In the genomic region with DNA sequence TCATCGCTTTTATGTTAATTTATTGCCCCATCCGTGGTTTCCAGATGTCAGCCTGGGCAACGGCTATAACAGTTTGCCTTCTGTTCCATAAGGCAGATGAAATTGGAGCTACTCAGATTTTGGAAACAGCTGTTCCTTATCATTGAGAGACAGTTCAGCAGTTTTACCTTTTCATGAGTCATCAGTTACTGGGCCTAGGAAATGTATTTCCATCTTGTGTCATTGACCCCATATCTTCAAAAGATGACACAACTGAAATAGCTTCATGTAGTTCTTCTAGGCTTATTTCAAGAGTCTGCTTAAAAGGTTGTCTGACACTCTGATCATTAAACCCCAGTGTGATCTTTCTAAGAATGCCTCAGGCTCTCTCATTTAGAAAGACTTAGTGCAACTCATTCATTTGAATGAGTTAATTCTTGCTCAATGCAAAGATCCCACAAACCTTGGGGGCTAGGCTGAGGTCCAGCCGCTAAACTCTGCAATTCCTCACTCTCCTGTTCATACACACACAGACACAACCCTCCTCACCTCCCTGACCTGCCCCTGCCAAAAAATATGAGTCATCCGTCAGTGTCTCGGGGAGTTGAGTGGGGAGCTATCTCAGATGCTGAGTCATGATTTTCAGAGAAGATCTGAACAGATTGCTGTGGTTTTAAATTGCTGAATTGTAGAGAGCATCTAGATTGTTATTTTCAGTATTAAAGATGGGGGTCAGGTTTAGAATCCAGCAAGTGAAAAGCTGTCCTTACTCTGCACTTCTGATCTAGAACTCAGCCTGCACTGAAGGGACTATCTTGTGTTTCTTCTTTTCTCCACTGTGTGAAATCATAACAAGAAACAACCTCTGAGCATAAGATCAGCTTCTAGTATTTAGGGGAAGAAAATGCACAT, we compare ENCODE assay signal across 8 cellular contexts.
DNase-seq lines count a peak whose midpoint lies in the region; ATAC-seq and TF ChIP-seq lines count a peak whose summit lies in the region.

No MANE protein-coding gene starts in this region.

- H3K36me3 ChIP-seq in kidney epithelial cell (ENCODE audit: control insufficient read depth, insufficient read depth, low read length), result no peaks in the 10 kb centered on the region

- H3K4me1 Mint-ChIP-seq in activated naive CD8-positive, alpha-beta T cell treated with anti-CD3 and anti-CD28 coated beads, Interleukin-2, amount 50 U/mL, for 24 hours, result peaks cover 41% of the 10 kb centered on the region

- DNase-seq in activated CD4-positive, CD25-positive, alpha-beta regulatory T cell treated with anti-CD3 and anti-CD28 coated beads, Interleukin-2, amount 50 U/mL, for 16 hours (ENCODE audit: low read depth, low spot score), result peak; percentile 6
- DNase-seq in activated CD4-positive, CD25-positive, alpha-beta regulatory T cell treated with anti-CD3 and anti-CD28 coated beads, Interleukin-2, amount 50 U/mL, for 72 hours, result no peak
- DNase-seq in OCI-M1 (lab: John Stamatoyannopoulos, UW) (peak; percentile 83), kidney epithelial cell (ENCODE audit: low read depth) (peak; percentile 78), retina (no peak)
- peak; percentile 28 for DNase-seq in activated naive CD8-positive, alpha-beta T cell treated with anti-CD3 and anti-CD28 coated beads, Interleukin-2, amount 50 U/mL, for 24 hours
- peak; percentile 38 to 60 for DNase-seq in stimulated activated CD8-positive, alpha-beta memory T cell treated with anti-CD3 and anti-CD28 coated beads, Interleukin-15, amount 100 ng/mL, for 48 hours (ENCODE audit: low read depth in 2 of 2)

- peak; percentile 77 for ATAC-seq in HG02981 (IDR thresholded peaks at IDR 0.05; ENCODE audit: unreplicated experiment)
- peak; percentile 91 for ATAC-seq in activated naive CD8-positive, alpha-beta T cell treated with anti-CD3 and anti-CD28 coated beads, Interleukin-2, amount 50 U/mL, for 24 hours

- TF ChIP-seq CTCF in kidney epithelial cell (IDR thresholded peaks at IDR 0.05; ENCODE audit: insufficient read depth, low read length, poor library complexity, severe bottlenecking), result no peak

- H3K9me3 Mint-ChIP-seq in activated naive CD8-positive, alpha-beta T cell treated with anti-CD3 and anti-CD28 coated beads, Interleukin-2, amount 50 U/mL, for 24 hours, result no peaks in the 10 kb centered on the region

- no peak overlapping the region for H3K4me3 ChIP-seq in kidney epithelial cell (ENCODE audit: low read depth, low read length)

- peak overlapping the region; percentile 64 for H3K27ac Mint-ChIP-seq in activated naive CD8-positive, alpha-beta T cell treated with anti-CD3 and anti-CD28 coated beads, Interleukin-2, amount 50 U/mL, for 24 hours

- H3K36me3 Mint-ChIP-seq in activated naive CD8-positive, alpha-beta T cell treated with anti-CD3 and anti-CD28 coated beads, Interleukin-2, amount 50 U/mL, for 24 hours (ENCODE audit: low read depth), result peaks cover 18% of the 10 kb centered on the region

- H3K27me3 Mint-ChIP-seq in activated naive CD8-positive, alpha-beta T cell treated with anti-CD3 and anti-CD28 coated beads, Interleukin-2, amount 50 U/mL, for 24 hours, result no peaks in the 10 kb centered on the region

- peak overlapping the region; percentile 50 for H3K4me3 Mint-ChIP-seq in activated naive CD8-positive, alpha-beta T cell treated with anti-CD3 and anti-CD28 coated beads, Interleukin-2, amount 50 U/mL, for 24 hours

- no peaks in the 10 kb centered on the region for H3K27me3 ChIP-seq in kidney epithelial cell (ENCODE audit: control insufficient read depth, insufficient read depth, low read length)

Comparison
In these comparisons a context has a peak if more than half of its experiments do, and no peak if none do; other contexts are left out.
1. DNase-seq: peak in activated CD4-positive, CD25-positive, alpha-beta regulatory T cell treated with anti-CD3 and anti-CD28 coated beads, Interleukin-2, amount 50 U/mL, for 16 hours (single experiment), OCI-M1 (single experiment), activated naive CD8-positive, alpha-beta T cell treated with anti-CD3 and anti-CD28 coated beads, Interleukin-2, amount 50 U/mL, for 24 hours (single experiment), kidney epithelial cell (single experiment) and stimulated activated CD8-positive, alpha-beta memory T cell treated with anti-CD3 and anti-CD28 coated beads, Interleukin-15, amount 100 ng/mL, for 48 hours (2 of 2); none in activated CD4-positive, CD25-positive, alpha-beta regulatory T cell treated with anti-CD3 and anti-CD28 coated beads, Interleukin-2, amount 50 U/mL, for 72 hours (single experiment) and retina (single experiment).